14 cellular contexts compared by ENCODE assay signal in genomic region chr12:110307372-110307771, GRCh38. TPM values are rescaled to one million over a fixed set of nuclear protein-coding genes. Genes with fewer than 3 reads are reported as not detected.
DNase-seq lines count a peak whose midpoint lies in the region; ATAC-seq, FAIRE-seq and TF ChIP-seq lines count a peak whose summit lies in the region.
"Had no signal": no experiment of that assay in that cellular context is flagged by ENCODE, and none has a peak within 500 bp of the region (broad histone marks: within the 10 kb centered on the region; RNA-seq: fewer than 3 reads in every experiment).

No MANE protein-coding gene starts in this region.

- peaks cover 3 to 74% (median 25%) of the 10 kb centered on the region in 3 donors for H3K36me3 Mint-ChIP-seq in CD8-positive, alpha-beta memory T cell
- peaks cover 58% of the 10 kb centered on the region for H3K36me3 Mint-ChIP-seq in HFFc6 (ENCODE audit: low read depth)
- peaks cover 24% of the 10 kb centered on the region for H3K36me3 Mint-ChIP-seq in astrocyte (ENCODE audit: low read depth, unreplicated experiment)

- no peaks in the 10 kb centered on the region for H3K9me3 Mint-ChIP-seq in CD8-positive, alpha-beta memory T cell
- H3K9me3 Mint-ChIP-seq in HFFc6 (no peaks in the 10 kb centered on the region; the same call in 1 of the 2 replicates), astrocyte (ENCODE audit: unreplicated experiment) (peaks cover 2% of the 10 kb centered on the region)

- CTCF ChIA-PET in CD8-positive, alpha-beta memory T cell (lab: Charles Lee): interaction anchor here (1.0 kb wide), 1 partner anchor 27 kb away, joined by 3 read pairs; no protein-coding TSS in a partner anchor

- H3K79me2 ChIP-seq in astrocyte (ENCODE audit: insufficient read depth, low read length): peaks cover 100% of the 10 kb centered on the region
- peaks cover 95% of the 10 kb centered on the region for H3K79me2 ChIP-seq in osteoblast (ENCODE audit: insufficient read depth, low read length)

- TF ChIP-seq CTCF in HFFc6 (IDR thresholded peaks at IDR 0.05) (no peak), astrocyte (IDR thresholded peaks at IDR 0.05; ENCODE audit: insufficient read depth, low read depth, low read length) (no peak), osteoblast (IDR thresholded peaks at IDR 0.05; ENCODE audit: extremely low read depth, low read depth, low read length) (no peak)

- no peak for FAIRE-seq in astrocyte (lab: Jason Lieb, UNC)
- FAIRE-seq: endometrium had no signal

- H4K20me1 ChIP-seq in astrocyte (ENCODE audit: insufficient read depth, low read length): peaks cover 94% of the 10 kb centered on the region
- H4K20me1 ChIP-seq in osteoblast (ENCODE audit: insufficient read depth, low read length): peaks cover 43% of the 10 kb centered on the region

- no peaks in the 10 kb centered on the region for H3K27me3 Mint-ChIP-seq in CD8-positive, alpha-beta memory T cell
- H3K27me3 Mint-ChIP-seq in HFFc6 (ENCODE audit: insufficient read depth) (peaks cover 4% of the 10 kb centered on the region; the same call in 1 of the 2 replicates), astrocyte (ENCODE audit: low read depth, unreplicated experiment) (no peaks in the 10 kb centered on the region)

- H3K4me2 ChIP-seq in astrocyte (ENCODE audit: low read length) (peak overlapping the region; percentile 0), osteoblast (ENCODE audit: insufficient read depth, low read length) (no peak overlapping the region)

- peak overlapping the region; percentile 6 to 89 (median 76) for H3K27ac Mint-ChIP-seq in CD8-positive, alpha-beta memory T cell
- peak overlapping the region; percentile 41 for H3K27ac Mint-ChIP-seq in HFFc6
- peak overlapping the region; percentile 76 for H3K27ac Mint-ChIP-seq in astrocyte (ENCODE audit: unreplicated experiment)

- no peak overlapping the region for H3K9ac ChIP-seq in astrocyte (ENCODE audit: low read length)

- no peak overlapping the region for H3K27ac ChIP-seq in CD8-positive, alpha-beta memory T cell (ENCODE audit: low read depth, low read length)
- H3K27ac ChIP-seq in astrocyte (ENCODE audit: low read depth, low read length): no peak overlapping the region
- peak overlapping the region; percentile 2 for H3K27ac ChIP-seq in osteoblast (ENCODE audit: low read depth, low read length)
- H3K27ac ChIP-seq: C4-2B had no signal

- H3K4me1 ChIP-seq in CD8-positive, alpha-beta memory T cell (ENCODE audit: insufficient read depth, low read length): peaks cover 14% of the 10 kb centered on the region
- peaks cover 38% of the 10 kb centered on the region for H3K4me1 ChIP-seq in astrocyte (ENCODE audit: insufficient read depth, low read length)
- H3K4me1 ChIP-seq in osteoblast (ENCODE audit: insufficient read depth, low read length): peaks cover 22% of the 10 kb centered on the region

- DNase-seq in CD8-positive, alpha-beta memory T cell: no peak
- DNase-seq in HFFc6 (no peak), astrocyte (ENCODE audit: low read depth) (no peak), osteoblast (ENCODE audit: insufficient read length, low spot score, missing footprints) (no peak), NCI-H446 treated with DMSO at 0.1 percent for 48 hours (lab: John Stamatoyannopoulos, UW) (no peak), LoVo (ENCODE audit: low spot score) (no peak)
- DNase-seq: Kasumi-1, midbrain, NCI-H1436 treated with DMSO at 0.1 percent for 48 hours, NCI-H345, nucleus accumbens had no signal

- H3K9me3 ChIP-seq in CD8-positive, alpha-beta memory T cell (ENCODE audit: low read length): no peaks in the 10 kb centered on the region
- no peaks in the 10 kb centered on the region for H3K9me3 ChIP-seq in astrocyte (ENCODE audit: insufficient read depth, low read depth, low read length)
- H3K9me3 ChIP-seq in osteoblast (ENCODE audit: low read depth, low read length): no peaks in the 10 kb centered on the region

- H3K27me3 ChIP-seq in CD8-positive, alpha-beta memory T cell (ENCODE audit: insufficient read depth, low read length, poor library complexity, severe bottlenecking): no peaks in the 10 kb centered on the region
- H3K27me3 ChIP-seq in astrocyte (ENCODE audit: insufficient read depth, low read length) (no peaks in the 10 kb centered on the region), osteoblast (ENCODE audit: insufficient read depth, low read length) (no peaks in the 10 kb centered on the region)

- no peak overlapping the region for H3K4me3 ChIP-seq in CD8-positive, alpha-beta memory T cell (ENCODE audit: low read length)
- H3K4me3 ChIP-seq in astrocyte (ENCODE audit: insufficient read depth, low read depth, low read length) (no peak overlapping the region), osteoblast (ENCODE audit: insufficient read depth, low read length) (no peak overlapping the region)

- H2AFZ ChIP-seq in astrocyte (ENCODE audit: low read depth, low read length) (no peak overlapping the region), osteoblast (ENCODE audit: low read length) (no peak overlapping the region)

- no peak for ATAC-seq in HG02870 (IDR thresholded peaks at IDR 0.05; ENCODE audit: unreplicated experiment)

- H3K4me3 Mint-ChIP-seq in CD8-positive, alpha-beta memory T cell: peak overlapping the region in 4 of 7 donors; percentile 8 to 33 (median 23)
- peak overlapping the region; percentile 10 for H3K4me3 Mint-ChIP-seq in HFFc6
- H3K4me3 Mint-ChIP-seq in astrocyte (ENCODE audit: unreplicated experiment): peak overlapping the region; percentile 2

- POLR2A ChIA-PET in CD8-positive, alpha-beta memory T cell (lab: Charles Lee): interaction anchor here (0.6 kb wide), 1 partner anchor 213 kb away, joined by 3 read pairs; no protein-coding TSS in a partner anchor

- H3K36me3 ChIP-seq in CD8-positive, alpha-beta memory T cell (ENCODE audit: insufficient read depth, low read length): peaks cover 5% of the 10 kb centered on the region
- peaks cover 42% of the 10 kb centered on the region for H3K36me3 ChIP-seq in astrocyte (ENCODE audit: insufficient read depth, low read length)
- H3K36me3 ChIP-seq in osteoblast (ENCODE audit: insufficient read depth, low read length): peaks cover 50% of the 10 kb centered on the region

- peaks cover 49 to 83% (median 67%) of the 10 kb centered on the region in 3 donors for H3K4me1 Mint-ChIP-seq in CD8-positive, alpha-beta memory T cell
- H3K4me1 Mint-ChIP-seq in HFFc6 (ENCODE audit: low read depth) (peaks cover 70% of the 10 kb centered on the region), astrocyte (ENCODE audit: low read depth, unreplicated experiment) (peaks cover 25% of the 10 kb centered on the region)

RNA-seq across cellular contexts. Expression of gene ATP2A2, which starts 26.3 kb away (rescaled TPM):
- 100 to 1,000 TPM; 199 TPM for total RNA-seq in CD8-positive, alpha-beta memory T cell
- polyA plus RNA-seq in CD8-positive, alpha-beta memory T cell: 4.8 TPM
- 100 to 1,000 TPM; 254 to 286 (median 267) TPM for total RNA-seq in HFFc6 (2021; fragmentation: NEBNext Ultra II Directional; extraction: Animal tissue kit (Norgen Biotek cat#: 25700))
- total RNA-seq in astrocyte: 262 TPM in 2 replicates
- total RNA-seq in osteoblast: 105 and 107 TPM in 2 replicates
